ENCODE assay signal across 13 cellular contexts in the genomic region with DNA sequence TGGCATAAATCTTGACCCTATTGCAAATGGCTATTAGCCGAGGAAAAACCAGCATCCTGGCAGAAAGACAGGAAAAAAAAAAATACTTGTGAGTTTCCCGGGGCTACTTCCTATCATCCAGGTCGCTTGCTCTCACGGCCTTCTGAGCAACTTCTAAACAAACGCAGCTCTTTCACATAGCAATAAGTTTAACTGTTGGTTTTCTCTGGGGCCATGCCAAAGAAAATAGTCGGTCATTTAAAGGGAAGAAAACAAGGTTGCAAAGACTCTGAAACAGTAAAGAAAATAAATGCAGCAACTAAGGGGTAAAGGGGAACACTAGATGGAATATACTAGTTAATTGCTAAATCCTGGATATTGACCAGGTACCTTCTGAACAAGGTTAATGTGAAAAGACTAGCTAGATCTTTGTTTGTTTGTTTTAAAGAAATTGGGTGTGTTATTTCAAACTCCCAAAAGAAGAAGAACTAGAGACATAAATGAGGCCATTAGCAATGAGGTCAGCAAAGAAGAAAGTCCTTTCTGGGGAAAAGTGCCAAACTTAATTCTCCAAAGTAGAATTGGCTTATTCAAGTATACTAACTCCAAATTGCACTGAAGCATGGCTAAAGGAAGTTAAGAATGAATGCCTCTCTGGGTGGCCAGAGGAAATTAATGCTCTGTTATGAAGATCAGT. TPM values are rescaled to one million over a fixed set of nuclear protein-coding genes. Genes with fewer than 3 reads are reported as not detected.
DNase-seq lines count a peak whose midpoint lies in the region; ATAC-seq, FAIRE-seq and TF ChIP-seq lines count a peak whose summit lies in the region.
"Had no signal": no experiment of that assay in that cellular context is flagged by ENCODE, and none has a peak within 500 bp of the region (broad histone marks: within the 10 kb centered on the region; RNA-seq: fewer than 3 reads in every experiment).

No MANE protein-coding gene starts in this region.

- peaks cover 26% of the 10 kb centered on the region for H3K4me1 Mint-ChIP-seq in nephron progenitor cell
- H3K4me1 Mint-ChIP-seq: CD4-positive, alpha-beta memory T cell had no signal

- TF ChIP-seq CTCF in AG09319 (IDR thresholded peaks at IDR 0.05; ENCODE audit: low read depth, low read length) (no peak), LNCaP clone FGC (IDR thresholded peaks at IDR 0.05; ENCODE audit: control insufficient read depth, extremely low read depth, insufficient read depth) (no peak), nephron progenitor cell (IDR thresholded peaks at IDR 0.05) (no peak)

- no peaks in the 10 kb centered on the region for H3K9me3 Mint-ChIP-seq in nephron progenitor cell
- H3K9me3 Mint-ChIP-seq: activated CD8-positive, alpha-beta T cell treated with anti-CD3 and anti-CD28 coated beads for 36 hours; neural crest cell had no signal

- DNase-seq in AG09319 (ENCODE audit: extremely low read depth, low read depth) (peak; percentile 43), LNCaP clone FGC (ENCODE audit: low read depth) (peak; percentile 8), nephron progenitor cell (no peak), islet precursor cell (no peak), HT-29 (ENCODE audit: low spot score) (no peak)
- no peak for DNase-seq in activated CD4-positive, alpha-beta T cell treated with anti-CD3 and anti-CD28 coated beads for 4 hours
- DNase-seq: activated CD8-positive, alpha-beta T cell treated with anti-CD3 and anti-CD28 coated beads for 36 hours; amniotic stem cell; CD4-positive, alpha-beta memory T cell; NCI-H2107 had no signal

- peak overlapping the region; percentile 92 for H3K27ac Mint-ChIP-seq in nephron progenitor cell
- H3K27ac Mint-ChIP-seq: activated CD8-positive, alpha-beta T cell treated with anti-CD3 and anti-CD28 coated beads for 36 hours had no signal

- H3K27me3 Mint-ChIP-seq in nephron progenitor cell (ENCODE audit: low read depth, poor library complexity), result no peaks in the 10 kb centered on the region

- no peak overlapping the region for H3K4me3 ChIP-seq in LNCaP clone FGC (ENCODE audit: low read depth, low read length)

- ATAC-seq in HG02970 (IDR thresholded peaks at IDR 0.05; ENCODE audit: low FRiP score, unreplicated experiment), result no peak
- ATAC-seq: activated CD8-positive, alpha-beta T cell treated with anti-CD3 and anti-CD28 coated beads for 36 hours had no signal

- FAIRE-seq in endometrium (lab: Jason Lieb, UNC), result peak; percentile 80

- peak overlapping the region; percentile 19 for H3K4me3 Mint-ChIP-seq in nephron progenitor cell
- H3K4me3 Mint-ChIP-seq: activated CD8-positive, alpha-beta T cell treated with anti-CD3 and anti-CD28 coated beads for 36 hours; CD4-positive, alpha-beta memory T cell; neural crest cell had no signal

- H3K36me3 Mint-ChIP-seq in nephron progenitor cell (ENCODE audit: low read depth), result no peaks in the 10 kb centered on the region
- H3K36me3 Mint-ChIP-seq: CD4-positive, alpha-beta memory T cell had no signal

RNA-seq across cellular contexts. Expression of a gene that starts 54.2 kb away (rescaled TPM):
- total RNA-seq in HT-29 (2014; rRNA removed; shearing (Covaris generic)), result not detected in 2 replicates
- total RNA-seq: activated CD8-positive, alpha-beta T cell treated with anti-CD3 and anti-CD28 coated beads for 36 hours; CD4-positive, alpha-beta memory T cell; neural crest cell had no signal

Comparison
In these comparisons a context has a peak if more than half of its experiments do, and no peak if none do; other contexts are left out.
1. DNase-seq: peak in AG09319 (single experiment) and LNCaP clone FGC (single experiment); none in nephron progenitor cell (single experiment), activated CD4-positive, alpha-beta T cell treated with anti-CD3 and anti-CD28 coated beads for 4 hours (0 of 2), islet precursor cell (single experiment) and HT-29 (single experiment).